ENCODE assay signal across 29 cellular contexts in genomic region chr1:18540136-18540765, GRCh38. TPM values are rescaled to one million over a fixed set of nuclear protein-coding genes. Genes with fewer than 3 reads are reported as not detected.
DNase-seq lines count a peak whose midpoint lies in the region; ATAC-seq, FAIRE-seq and TF ChIP-seq lines count a peak whose summit lies in the region.
"Had no signal": no experiment of that assay in that cellular context is flagged by ENCODE, and none has a peak within 500 bp of the region (broad histone marks: within the 10 kb centered on the region; RNA-seq: fewer than 3 reads in every experiment).

No MANE protein-coding gene starts in this region.

- H3K27me3 Mint-ChIP-seq in osteocyte (ENCODE audit: unreplicated experiment), result peaks cover 13% of the 10 kb centered on the region

- peak; percentile 17 for DNase-seq in activated CD8-positive, alpha-beta memory T cell treated with anti-CD3 and anti-CD28 coated beads, Interleukin-2, amount 50 U/mL, for 48 hours
- no peak for DNase-seq in activated CD8-positive, alpha-beta memory T cell treated with anti-CD3 and anti-CD28 coated beads for 24 hours
- DNase-seq in H1 (ENCODE audit: low read depth in 1 of 2, low spot score in 2 of 2) (peak in 1 of 2 experiments; percentile 29), osteocyte (ENCODE audit: extremely low spot score, unreplicated experiment) (peak; percentile 69), upper lobe of right lung (peak; percentile 39), HPDE6-E6E7 (ENCODE audit: extremely low spot score) (no peak), GM13977 (ENCODE audit: low spot score) (no peak)
- DNase-seq: 8988T; AML-193; C1 segment of cervical spinal cord; Calu3; CD8-positive, alpha-beta T cell; IMR-90; NCI-H1105; NCI-H146; NCI-H2029; NCI-H2227 treated with DMSO at 0.1 percent for 48 hours; NCI-H510A; NCI-H748 treated with DMSO at 0.1 percent for 48 hours; SHP77 treated with DMSO at 0.1 percent for 48 hours had no signal

- no peak overlapping the region for H3K27ac ChIP-seq in H1 (ENCODE audit: low read depth, low read length)
- no peak overlapping the region for H3K27ac ChIP-seq in upper lobe of right lung
- H3K27ac ChIP-seq: KMS-11, RWPE1 had no signal

- H2BK15ac ChIP-seq in H1 (ENCODE audit: low read length), result peak overlapping the region; percentile 13; the same call in 1 of the 2 replicates

- no peaks in the 10 kb centered on the region for H3K36me3 Mint-ChIP-seq in osteocyte (ENCODE audit: unreplicated experiment)
- H3K36me3 Mint-ChIP-seq: CD8-positive, alpha-beta T cell had no signal

- H2AFZ ChIP-seq in H1 (ENCODE audit: low read length), result no peak overlapping the region

- no peak overlapping the region for H2BK120ac ChIP-seq in H1 (replicated peaks; ENCODE audit: low read depth, low read length)

- no peaks in the 10 kb centered on the region for H3K79me2 ChIP-seq in H1 (ENCODE audit: control insufficient read depth in 1 of 2, insufficient read depth in 2 of 2, low read length in 2 of 2)

- no peak overlapping the region for H2BK20ac ChIP-seq in H1 (ENCODE audit: low read length)

- no peak for TF ChIP-seq RAD21 in H1 (IDR thresholded peaks at IDR 0.05 in 1 of 2, conservative IDR thresholded peaks at IDR 0.05 in 1 of 2; ENCODE audit: low read depth in 2 of 2, low read length in 2 of 2)

- no peak overlapping the region for H3K9ac ChIP-seq in H1 (replicated peaks in 1 of 4; ENCODE audit: extremely low read depth in 1 of 4, low read depth in 3 of 4, low read length in 3 of 4)
- H3K9ac ChIP-seq: KMS-11 had no signal

- CTCF ChIA-PET in H1 (lab: Charles Lee; ENCODE audit: partially characterized antibody), result interaction anchor here (1.2 to 50.4 kb wide), 2 partner anchors 9 to 31 kb away, joined by 3 to 984 read pairs; no protein-coding TSS in a partner anchor

- H2BK12ac ChIP-seq in H1 (ENCODE audit: low read depth, low read length), result no peak overlapping the region

- no peaks in the 10 kb centered on the region for H3K4me1 Mint-ChIP-seq in osteocyte (ENCODE audit: unreplicated experiment)

- H2AK5ac ChIP-seq in H1 (ENCODE audit: low read depth, low read length), result no peak overlapping the region

- no peak overlapping the region for H3K14ac ChIP-seq in H1 (ENCODE audit: insufficient read length)

- H3K4me3 Mint-ChIP-seq in osteocyte (ENCODE audit: unreplicated experiment), result no peak overlapping the region
- H3K4me3 Mint-ChIP-seq: CD8-positive, alpha-beta T cell had no signal

- POLR2A ChIA-PET in H1 (lab: Charles Lee; ENCODE audit: partially characterized antibody), result no interaction called here

- peaks cover 0 to 5% (median 0%) of the 10 kb centered on the region in 4 experiments; a peak in 4 of 7 replicates for H3K27me3 ChIP-seq in H1 (replicated peaks in 1 of 4; ENCODE audit: control insufficient read depth in 3 of 4, extremely low read depth in 1 of 4, insufficient read depth in 3 of 4, low read length in 3 of 4)
- peaks cover 30% of the 10 kb centered on the region for H3K27me3 ChIP-seq in upper lobe of right lung

- TF ChIP-seq EP300 in H1 (IDR thresholded peaks at IDR 0.05; ENCODE audit: borderline replicate concordance in 1 of 2, low read depth in 2 of 2, low read length in 2 of 2), result no peak

- H3K9me3 ChIP-seq in H1 (ENCODE audit: insufficient read depth in 2 of 2, low read depth in 1 of 2, low read length in 1 of 2) (peaks cover 0 to 6% of the 10 kb centered on the region in 2 experiments; a peak in 1 of 4 replicates), upper lobe of right lung (no peaks in the 10 kb centered on the region)

- H4K91ac ChIP-seq in H1 (replicated peaks; ENCODE audit: insufficient read length, low read length), result no peak overlapping the region

- TF ChIP-seq POLR2A in H1 (IDR thresholded peaks at IDR 0.05; ENCODE audit: control extremely low read depth in 1 of 2, low read depth in 2 of 2, low read length in 2 of 2), result no peak

- H4K20me1 ChIP-seq in H1 (replicated peaks in 1 of 2; ENCODE audit: control insufficient read depth in 1 of 2, insufficient read depth in 2 of 2, low read length in 2 of 2), result no peaks in the 10 kb centered on the region

- 100% methylated on average over 3 of the region's 3 CpGs; no CpG with 5 or more reads in 1 of the 2 experiments for WGBS in H1 (ENCODE audit: extremely low coverage in 1 of 2, insufficient coverage in 1 of 2, insufficient read length in 1 of 2, insufficient replicate concordance in 2 of 2, low coverage in 1 of 2, low lambda C conversion rate in 2 of 2, missing lambda C conversion rate in 1 of 2), 2 experiments

- intact Hi-C loops in upper lobe of right lung (cut with DNase I), result no loop called here

- H3K79me1 ChIP-seq in H1 (ENCODE audit: low read depth, low read length), result no peaks in the 10 kb centered on the region

- H3K27ac Mint-ChIP-seq in osteocyte (ENCODE audit: unreplicated experiment), result no peak overlapping the region
- H3K27ac Mint-ChIP-seq: CD8-positive, alpha-beta T cell had no signal

- in situ Hi-C loops in GM13977 (cut with MboI; ENCODE audit: low pct_unique_long_range_greater_than_20kb, low sequenced_read_pairs, unreplicated experiment), result no loop called here

- H3K18ac ChIP-seq in H1 (ENCODE audit: extremely low read depth, low read length), result no peak overlapping the region

- no peak overlapping the region for H3K56ac ChIP-seq in H1 (replicated peaks; ENCODE audit: insufficient read length, low read depth, low read length)

- no peak overlapping the region for H3K23ac ChIP-seq in H1 (ENCODE audit: insufficient read length)

- ATAC-seq in upper lobe of right lung (no peak), GM21529 (IDR thresholded peaks at IDR 0.05; ENCODE audit: unreplicated experiment) (no peak)
- ATAC-seq: CD8-positive, alpha-beta T cell; HCT116 had no signal

- no peaks in the 10 kb centered on the region for H3K36me3 ChIP-seq in H1 (ENCODE audit: control insufficient read depth in 2 of 4, insufficient read depth in 4 of 4, low read length in 3 of 4)
- no peaks in the 10 kb centered on the region for H3K36me3 ChIP-seq in upper lobe of right lung

- no peak overlapping the region for H4K5ac ChIP-seq in H1 (ENCODE audit: insufficient read length, low read depth, low read length)

- H3K23me2 ChIP-seq in H1 (ENCODE audit: low read depth, low read length), result no peaks in the 10 kb centered on the region; the same call in 1 of the 2 replicates

- peaks cover 6% of the 10 kb centered on the region for H3K9me3 Mint-ChIP-seq in osteocyte (ENCODE audit: unreplicated experiment)

- no peak for FAIRE-seq in H1 (lab: Jason Lieb, UNC)
- FAIRE-seq: G401.6, GM12892, GM18507 had no signal

- H2BK5ac ChIP-seq in H1 (ENCODE audit: low read depth, low read length), result no peak overlapping the region

- no peak overlapping the region for H3K4ac ChIP-seq in H1 (replicated peaks; ENCODE audit: insufficient read length, low read depth, low read length)

- H3K4me2 ChIP-seq in H1 (ENCODE audit: insufficient read depth in 1 of 2, low read depth in 2 of 2, low read length in 2 of 2), result no peak overlapping the region
- H3K4me2 ChIP-seq: KMS-11 had no signal

- no peak for TF ChIP-seq CTCF in H1 (IDR thresholded peaks at IDR 0.05; ENCODE audit: control extremely low read depth in 1 of 3, insufficient read depth in 1 of 3, low read depth in 1 of 3, low read length in 3 of 3)
- no peak for TF ChIP-seq CTCF in osteocyte (IDR thresholded peaks at IDR 0.05)
- no peak for TF ChIP-seq CTCF in upper lobe of right lung (IDR thresholded peaks at IDR 0.05)
- TF ChIP-seq CTCF in GM13977 (IDR thresholded peaks at IDR 0.05; ENCODE audit: extremely low read depth, insufficient read depth, missing control alignments), result no peak

- no peak overlapping the region for H3K4me3 ChIP-seq in H1 (ENCODE audit: extremely low read depth in 1 of 4, insufficient read depth in 2 of 4, low read depth in 3 of 4, low read length in 4 of 4)
- H3K4me3 ChIP-seq in upper lobe of right lung, result no peak overlapping the region

- H3K4me1 ChIP-seq in H1 (replicated peaks in 1 of 4; ENCODE audit: control insufficient read depth in 3 of 4, insufficient read depth in 4 of 4, low read length in 3 of 4) (peaks cover 0 to 4% (median 2%) of the 10 kb centered on the region in 4 experiments; a peak in 4 of 7 replicates), upper lobe of right lung (no peaks in the 10 kb centered on the region)

- H4K8ac ChIP-seq in H1 (ENCODE audit: extremely low read depth, insufficient read depth, low read length), result peak overlapping the region; percentile 7

TF ChIP-seq in H1, 55 proteins besides CTCF, POLR2A, EP300 and RAD21:
- TF ChIP-seq KDM4A (IDR thresholded peaks at IDR 0.05; ENCODE audit: low read depth, low read length, severe bottlenecking) (no peak), E2F6 (IDR thresholded peaks at IDR 0.05) (no peak), CREB1 (IDR thresholded peaks at IDR 0.05) (no peak)

RNA-seq across cellular contexts. Expression of gene KLHDC7A, which starts 59.5 kb away (rescaled TPM):
- total RNA-seq in H1 (2021; fragmentation: NEBNext Ultra II Directional; extraction: Animal tissue kit (Norgen Biotek cat#: 25700)), result 18.9 and 19.1 TPM in 2 replicates
- polyA plus RNA-seq in H1 (2011; rRNA removed), result 3.9 and 8.5 TPM in 2 replicates
- polyA plus RNA-seq in H1 (2011; cell fraction: cytosol; rRNA removed), result 6.8 TPM
- 15.3 TPM for polyA plus RNA-seq in H1 (2011; cell fraction: nucleus; rRNA removed)
- 7.8 to 11.5 TPM (median 10.0 TPM) in 4 replicates for polyA plus RNA-seq in H1 (2012, experiment 1 of 2)
- polyA plus RNA-seq in H1 (2012, experiment 2 of 2), result 8.7 TPM
- 17.9 TPM for polyA plus RNA-seq in H1 (2013, experiment 1 of 2)
- polyA plus RNA-seq in H1 (2013, experiment 2 of 2), result 18.2 TPM
- polyA minus RNA-seq in H1 (2011; rRNA and poly(A)+ RNA removed), result 9.1 and 9.2 TPM in 2 replicates
- polyA minus RNA-seq in H1 (2011; cell fraction: cytosol; rRNA and poly(A)+ RNA removed), result 11.3 TPM
- polyA minus RNA-seq in H1 (2011; cell fraction: nucleus; rRNA and poly(A)+ RNA removed), result 21.2 TPM
- not detected in 2 replicates for total RNA-seq in osteocyte
- total RNA-seq in upper lobe of right lung, result 1.3 TPM
- total RNA-seq: CD8-positive, alpha-beta T cell; Daoy; IMR-90 had no signal
- polyA plus RNA-seq: AG04450, IMR-90 had no signal

Comparison
In these comparisons a context has a peak if more than half of its experiments do, and no peak if none do; other contexts are left out.
1. DNase-seq: peak in activated CD8-positive, alpha-beta memory T cell treated with anti-CD3 and anti-CD28 coated beads, Interleukin-2, amount 50 U/mL, for 48 hours (single experiment), osteocyte (single experiment) and upper lobe of right lung (single experiment); none in activated CD8-positive, alpha-beta memory T cell treated with anti-CD3 and anti-CD28 coated beads for 24 hours (single experiment), HPDE6-E6E7 (single experiment) and GM13977 (single experiment).